In the genomic region with DNA sequence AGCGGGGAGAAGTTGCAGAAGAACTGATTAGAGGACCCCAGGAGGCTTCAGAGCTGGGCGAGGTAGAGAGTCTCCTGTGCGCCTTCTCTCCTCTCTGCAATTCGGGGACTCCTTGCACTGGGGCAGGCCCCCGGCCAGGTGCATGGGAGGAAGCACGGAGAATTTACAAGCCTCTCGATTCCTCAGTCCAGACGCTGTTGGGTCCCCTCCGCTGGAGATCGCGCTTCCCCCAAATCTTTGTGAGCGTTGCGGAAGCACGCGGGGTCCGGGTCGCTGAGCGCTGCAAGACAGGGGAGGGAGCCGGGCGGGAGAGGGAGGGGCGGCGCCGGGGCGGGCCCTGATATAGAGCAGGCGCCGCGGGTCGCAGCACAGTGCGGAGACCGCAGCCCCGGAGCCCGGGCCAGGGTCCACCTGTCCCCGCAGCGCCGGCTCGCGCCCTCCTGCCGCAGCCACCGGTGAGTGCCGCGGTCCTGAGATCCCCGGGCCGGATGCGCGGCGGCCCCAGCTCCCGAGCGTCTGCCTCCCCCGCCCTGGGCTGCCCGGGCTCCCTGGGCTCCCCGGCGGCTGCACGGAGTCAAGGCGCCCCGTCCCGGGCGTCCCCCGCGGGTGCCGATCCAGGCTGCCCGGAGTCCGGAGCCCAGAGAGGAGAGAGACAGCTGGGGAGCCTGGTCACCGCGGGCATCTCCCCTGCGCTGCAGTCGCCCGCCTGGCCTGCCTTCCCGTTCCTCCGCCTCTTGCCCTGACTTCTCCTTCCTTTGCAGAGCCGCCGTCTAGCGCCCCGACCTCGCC, we compare ENCODE assay signal across 8 cellular contexts. TPM values are rescaled to one million over a fixed set of nuclear protein-coding genes. Genes with fewer than 3 reads are reported as not detected.
A peak's percentile ranks its signal among the peaks of the same experiment; 100 is the strongest.
DNase-seq lines count a peak whose midpoint lies in the region; ATAC-seq and TF ChIP-seq lines count a peak whose summit lies in the region.

A gene (plus strand): TSS at position 369 of the 789 bp plus-strand sequence. CDS start 424 bp downstream, outside the sequence.

- no peaks in the 10 kb centered on the region for H3K9me3 Mint-ChIP-seq in Calu3 (ENCODE audit: low read depth, unreplicated experiment)
- peaks cover 4% of the 10 kb centered on the region; the same call in 1 of the 2 replicates for H3K9me3 Mint-ChIP-seq in HFFc6

- TF ChIP-seq CTCF in Calu3 (IDR thresholded peaks at IDR 0.05; ENCODE audit: unreplicated experiment) (no peak), HFFc6 (IDR thresholded peaks at IDR 0.05) (no peak), brain microvascular endothelial cell (IDR thresholded peaks at IDR 0.05; ENCODE audit: low read depth, low read length, missing control alignments) (no peak), spleen (IDR thresholded peaks at IDR 0.05 in 8 of 11, conservative IDR thresholded peaks at IDR 0.05 in 3 of 11) (no peak)

- H3K27ac ChIP-seq in brain microvascular endothelial cell: peak within 1 kb of the TSS; percentile 37
- H3K27ac ChIP-seq in spleen: peak within 1 kb of the TSS; percentile 3 to 88 (median 78)

- no TSS peak for BruUV-seq in Calu3 (replicated peaks; lab: Mats Ljungman, UMichigan)

- no peaks in the 10 kb centered on the region for H3K9me3 ChIP-seq in spleen

- DNase-seq in Calu3 (peak; percentile 77), HFFc6 (no peak), SKM-1 (lab: John Stamatoyannopoulos, UW; ENCODE audit: unreplicated experiment) (peak; percentile 63), brain microvascular endothelial cell (no peak), iris pigment epithelial cell (ENCODE audit: low read depth) (peak; percentile 52), spleen (peak; percentile 92), LoVo (ENCODE audit: low spot score) (no peak)

- H3K4me3 ChIP-seq in brain microvascular endothelial cell (ENCODE audit: low read depth, low read length) (peak within 1 kb of the TSS; percentile 71), spleen (peak within 1 kb of the TSS; percentile 43 to 79 (median 58))

- TF ChIP-seq POLR2A in spleen (IDR thresholded peaks at IDR 0.05): no peak

- H3K36me3 ChIP-seq in brain microvascular endothelial cell (replicated peaks) (peaks cover 32% of the 10 kb centered on the region), spleen (peaks cover 0 to 23% (median 0%) of the 10 kb centered on the region in 6 donors)

- H3K4me3 Mint-ChIP-seq in Calu3 (ENCODE audit: low read depth, unreplicated experiment) (peak within 1 kb of the TSS; percentile 100), HFFc6 (peak within 1 kb of the TSS; percentile 95)

- H3K36me3 Mint-ChIP-seq in Calu3 (ENCODE audit: insufficient read depth, unreplicated experiment) (peaks cover 92% of the 10 kb centered on the region), HFFc6 (ENCODE audit: low read depth) (peaks cover 35% of the 10 kb centered on the region)

- H3K4me1 Mint-ChIP-seq in Calu3 (ENCODE audit: low read depth, unreplicated experiment) (peaks cover 78% of the 10 kb centered on the region), HFFc6 (ENCODE audit: low read depth) (peaks cover 71% of the 10 kb centered on the region)

- CTCF ChIA-PET in Calu3 (lab: Charles Lee): interaction anchor here (1.2 to 3.6 kb wide), 2 partner anchors 23 to 45 kb away, joined by 3 to 51 read pairs; no protein-coding TSS in a partner anchor

- in situ Hi-C loops in brain microvascular endothelial cell (cut with HindIII; ENCODE audit: low pct_ligation_motif_present, low sequenced_read_pairs): no loop called here

- ATAC-seq in HG03520 (IDR thresholded peaks at IDR 0.05; ENCODE audit: unreplicated experiment): no peak

- H3K27me3 Mint-ChIP-seq in Calu3 (ENCODE audit: unreplicated experiment) (no peaks in the 10 kb centered on the region), HFFc6 (ENCODE audit: insufficient read depth) (peaks cover 2% of the 10 kb centered on the region)

- H3K27me3 ChIP-seq in brain microvascular endothelial cell (replicated peaks) (no peaks in the 10 kb centered on the region), spleen (replicated peaks in 1 of 7) (peaks cover 0 to 66% (median 8%) of the 10 kb centered on the region in 7 donors)

- intact Hi-C loops in Calu3 (cut with micrococcal nuclease; ENCODE audit: unreplicated experiment) (no loop called here), spleen (cut with DNase I; ENCODE audit: low total_unique reads) (no loop called here)

- 1 to 8% (median 2%) methylated on average over 21 to 74 of the region's 74 CpGs for WGBS in spleen, 5 donors

- peaks cover 3 to 83% (median 49%) of the 10 kb centered on the region in 6 donors for H3K4me1 ChIP-seq in spleen

- H3K27ac Mint-ChIP-seq in Calu3 (ENCODE audit: unreplicated experiment) (peak within 1 kb of the TSS; percentile 100), HFFc6 (peak within 1 kb of the TSS; percentile 98)

RNA-seq across cellular contexts. Expression of the gene that starts here (rescaled TPM):
- total RNA-seq in Calu3 (2022): 655 and 706 TPM in 2 replicates
- total RNA-seq in HFFc6 (2021; fragmentation: NEBNext Ultra II Directional; extraction: Animal tissue kit (Norgen Biotek cat#: 25700)): 10 to 100 TPM; 14.0 to 25.5 (median 24.0) TPM
- total RNA-seq in spleen: 10 to 100 TPM; 19.1 to 95.0 (median 40.7) TPM
- 10 to 100 TPM in 2 of 3 donors, 1 to 10 TPM in 1; 9.6 to 18.3 (median 16.8) TPM for polyA plus RNA-seq in spleen

Comparison
In these comparisons a context has a peak if more than half of its experiments do, and no peak if none do; other contexts are left out.
1. DNase-seq: peak in Calu3 (single experiment), SKM-1 (single experiment), iris pigment epithelial cell (single experiment) and spleen (single experiment); none in HFFc6 (single experiment), brain microvascular endothelial cell (single experiment) and LoVo (single experiment).